In the genomic region with DNA sequence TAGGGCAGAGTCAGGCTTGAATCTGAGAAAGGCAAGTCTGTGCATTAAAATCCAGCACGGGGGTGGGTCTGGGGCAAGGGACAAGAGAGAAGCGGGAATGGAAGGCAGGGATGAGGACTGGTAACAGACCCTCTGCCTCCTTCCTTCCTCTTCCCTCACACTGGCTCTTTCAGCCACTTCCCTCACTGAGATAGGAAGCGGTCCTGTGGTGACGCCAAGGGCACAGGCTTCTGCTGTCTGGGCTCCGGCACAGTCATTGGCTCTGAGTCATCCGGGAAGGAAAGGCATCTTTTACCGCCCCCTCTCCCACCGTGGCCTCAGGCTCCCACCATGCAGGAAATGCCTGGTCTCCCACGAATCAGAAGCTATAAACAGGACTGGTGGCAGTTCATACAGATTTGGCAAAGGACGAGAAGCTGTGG, we compare ENCODE assay signal across 8 cellular contexts.
A peak's percentile ranks its signal among the peaks of the same experiment; 100 is the strongest.
DNase-seq lines count a peak whose midpoint lies in the region; ATAC-seq and TF ChIP-seq lines count a peak whose summit lies in the region.

No MANE protein-coding gene starts in this region.

- H3K27ac ChIP-seq in stomach smooth muscle (ENCODE audit: low read length), result peak overlapping the region; percentile 87

- peaks cover 48% of the 10 kb centered on the region for H3K4me1 ChIP-seq in stomach smooth muscle (ENCODE audit: control insufficient read depth, insufficient read depth, low read length)

- peak overlapping the region; percentile 18 to 51 for H3K9ac ChIP-seq in stomach smooth muscle (ENCODE audit: low read length in 2 of 2)

- H3K36me3 ChIP-seq in stomach smooth muscle (ENCODE audit: control insufficient read depth in 2 of 2, insufficient read depth in 2 of 2, low read length in 2 of 2), result no peaks in the 10 kb centered on the region

- DNase-seq in GM04503 (ENCODE audit: low read depth) (peak; percentile 76), SW 1271 (lab: John Stamatoyannopoulos, UW) (peak; percentile 34 to 78), cardiac fibroblast (ENCODE audit: low read depth in 2 of 2) (peak; percentile 87 to 93), lung microvascular endothelial cell (ENCODE audit: low read depth in 2 of 2) (peak; percentile 91 to 98), NCI-H1694 treated with DMSO at 0.1 percent for 48 hours (lab: John Stamatoyannopoulos, UW) (no peak)

- H3K9me3 ChIP-seq in stomach smooth muscle (ENCODE audit: control insufficient read depth in 2 of 2, low read length in 2 of 2), result no peaks in the 10 kb centered on the region

- ATAC-seq in GM19455 (IDR thresholded peaks at IDR 0.05; ENCODE audit: unreplicated experiment) (no peak), HG03039 (IDR thresholded peaks at IDR 0.05; ENCODE audit: unreplicated experiment) (no peak)

- H3K4me3 ChIP-seq in cardiac fibroblast (replicated peaks in 1 of 2; ENCODE audit: low read depth in 2 of 2, low read length in 2 of 2) (no peak overlapping the region), stomach smooth muscle (ENCODE audit: low read length in 2 of 2) (peak overlapping the region in 1 of 2 donors; percentile 40)

- no peaks in the 10 kb centered on the region for H3K27me3 ChIP-seq in stomach smooth muscle (ENCODE audit: control insufficient read depth in 1 of 2, insufficient read depth in 2 of 2, low read length in 2 of 2)

- TF ChIP-seq CTCF in cardiac fibroblast (IDR thresholded peaks at IDR 0.05; ENCODE audit: low read depth, low read length), result no peak
